18 cellular contexts compared by ENCODE assay signal in the genomic region with DNA sequence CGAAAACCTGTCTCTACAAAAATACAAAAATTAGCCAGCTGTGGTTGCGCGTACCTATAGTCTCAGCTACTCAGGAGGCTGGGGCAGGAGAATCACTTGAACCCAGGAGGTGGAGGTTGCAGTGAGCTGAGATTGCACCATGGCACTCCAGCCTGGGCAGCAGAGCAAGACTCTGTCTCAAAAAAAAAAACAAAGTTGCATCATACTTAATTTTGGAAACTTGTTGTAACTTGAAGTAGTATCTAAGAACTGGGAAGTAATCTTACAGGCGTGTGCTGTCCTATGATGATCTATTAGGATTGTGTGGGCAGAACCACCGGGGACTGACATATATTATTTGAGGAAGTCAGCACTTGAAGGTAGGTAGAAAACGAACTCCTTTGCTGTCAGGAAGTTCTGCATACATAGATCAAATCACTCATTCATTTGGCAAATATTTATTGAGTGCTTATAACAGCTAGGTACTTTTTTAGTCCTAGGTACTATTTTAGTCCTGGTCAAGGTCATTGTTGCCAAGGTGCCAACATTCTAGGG.
DNase-seq lines count a peak whose midpoint lies in the region; ATAC-seq, FAIRE-seq and TF ChIP-seq lines count a peak whose summit lies in the region.
"Had no signal": no experiment of that assay in that cellular context is flagged by ENCODE, and none has a peak within 500 bp of the region (broad histone marks: within the 10 kb centered on the region; RNA-seq: fewer than 3 reads in every experiment).

No MANE protein-coding gene starts in this region.

- H3K9ac ChIP-seq in HepG2 (ENCODE audit: insufficient read depth, low read depth, low read length) (no peak overlapping the region), Karpas-422 (ENCODE audit: low read length) (no peak overlapping the region)
- H3K9ac ChIP-seq: BLaER1 treated with 17β-estradiol and CSF1 and Interleukin-3, amounts not matched to agents 10 nM and 100 nM; GM23248 had no signal

- H3K27ac ChIP-seq in HepG2 (ENCODE audit: extremely low read length, insufficient read depth, low read length): no peak overlapping the region
- H3K27ac ChIP-seq in right lobe of liver: no peak overlapping the region
- no peak overlapping the region for H3K27ac ChIP-seq in Karpas-422 (ENCODE audit: low read length)
- H3K27ac ChIP-seq: BLaER1 treated with 17β-estradiol and CSF1 and Interleukin-3, amounts not matched to agents 10 nM and 100 nM; GM23248 had no signal

- no peak overlapping the region for H3K4me2 ChIP-seq in HepG2 (ENCODE audit: low read depth, low read length)
- H3K4me2 ChIP-seq in Karpas-422 (ENCODE audit: low read depth, low read length, poor library complexity, severe bottlenecking): no peak overlapping the region
- H3K4me2 ChIP-seq: BLaER1 treated with 17β-estradiol and CSF1 and Interleukin-3, amounts not matched to agents 10 nM and 100 nM had no signal

- TF ChIP-seq EP300 in HepG2 (IDR thresholded peaks at IDR 0.05; ENCODE audit: low read depth in 2 of 2, low read length in 2 of 2) (no peak), HepG2 (CRISPR knock-in tag; IDR thresholded peaks at IDR 0.05; ENCODE audit: borderline replicate concordance) (no peak)

- H4K20me1 ChIP-seq in HepG2 (ENCODE audit: insufficient read depth, low read length): no peaks in the 10 kb centered on the region
- H4K20me1 ChIP-seq in Karpas-422 (ENCODE audit: insufficient read depth, low read depth, low read length): no peaks in the 10 kb centered on the region
- H4K20me1 ChIP-seq: BLaER1 treated with 17β-estradiol and CSF1 and Interleukin-3, amounts not matched to agents 10 nM and 100 nM had no signal

- no peaks in the 10 kb centered on the region for H3K27me3 ChIP-seq in HepG2 (ENCODE audit: control insufficient read depth in 1 of 2, insufficient read depth in 2 of 2, low read length in 2 of 2)
- no peaks in the 10 kb centered on the region for H3K27me3 ChIP-seq in right lobe of liver
- no peaks in the 10 kb centered on the region for H3K27me3 ChIP-seq in Karpas-422 (ENCODE audit: low read length)
- H3K27me3 ChIP-seq: BLaER1 treated with 17β-estradiol and CSF1 and Interleukin-3, amounts not matched to agents 10 nM and 100 nM had no signal

- TF ChIP-seq RAD21 in HepG2 (CRISPR knock-in tag; IDR thresholded peaks at IDR 0.05): no peak

- no peak for TF ChIP-seq POLR2A in HepG2 (IDR thresholded peaks at IDR 0.05; ENCODE audit: insufficient read depth in 1 of 2, low read depth in 2 of 2, low read length in 2 of 2)
- no peak for TF ChIP-seq POLR2A in right lobe of liver (IDR thresholded peaks at IDR 0.05)

- FAIRE-seq in HepG2 (lab: Jason Lieb, UNC): no peak
- FAIRE-seq: GM18507, H54, HTR-8/SVneo had no signal

- POLR2A ChIA-PET in HepG2 (lab: Yijun Ruan, JAX): interaction anchor here (0.6 kb wide), 1 partner anchor 98 kb away, joined by 4 read pairs; no protein-coding TSS in a partner anchor

- 59% methylated on average over 6 of the region's 6 CpGs for WGBS in HepG2 (ENCODE audit: low lambda C conversion rate)
- WGBS in right lobe of liver (ENCODE audit: insufficient coverage, low coverage, low lambda C conversion rate, missing lambda C conversion rate): 78% methylated on average over 5 of the region's 6 CpGs

- no peaks in the 10 kb centered on the region for H3K9me2 ChIP-seq in Karpas-422 (replicated peaks; ENCODE audit: insufficient read depth, low read length)

- H3K4me1 ChIP-seq in HepG2 (ENCODE audit: insufficient read depth, low read length) (no peaks in the 10 kb centered on the region), right lobe of liver (no peaks in the 10 kb centered on the region), Karpas-422 (ENCODE audit: low read length) (no peaks in the 10 kb centered on the region)

- CTCF ChIA-PET in HepG2 (lab: Yijun Ruan, JAX; ENCODE audit: low intra/inter-chr PET ratio, low total read pairs): no interaction called here

- DNase-seq in HepG2 (ENCODE audit: low spot score): no peak
- no peak for DNase-seq in right lobe of liver
- peak; percentile 93 for DNase-seq in NOMO-1 treated with DMSO at 0.1 percent for 48 hours (lab: John Stamatoyannopoulos, UW; ENCODE audit: unreplicated experiment)
- peak; percentile 78 for DNase-seq in SKM-1 treated with dmso at 0.1 percent for 144 hours (lab: John Stamatoyannopoulos, UW; ENCODE audit: unreplicated experiment)
- no peak for DNase-seq in ACHN
- no peak for DNase-seq in Karpas-422
- no peak for DNase-seq in NCI-H510A treated with DMSO at 0.1 percent for 48 hours (lab: John Stamatoyannopoulos, UW)
- DNase-seq: 8988T; Calu3; CD4-positive, alpha-beta T cell; DMS 273 treated with DMSO at 0.1 percent for 48 hours; GM23248 had no signal

- H3K4me3 ChIP-seq in HepG2 (replicated peaks in 1 of 3; ENCODE audit: insufficient read depth in 1 of 3, low read depth in 2 of 3, low read length in 3 of 3): no peak overlapping the region
- no peak overlapping the region for H3K4me3 ChIP-seq in right lobe of liver
- no peak overlapping the region for H3K4me3 ChIP-seq in Karpas-422 (ENCODE audit: low read length)
- H3K4me3 ChIP-seq: BLaER1 treated with 17β-estradiol and CSF1 and Interleukin-3, amounts not matched to agents 10 nM and 100 nM; GM23248 had no signal

- ATAC-seq in HepG2 (no peak), right lobe of liver (no peak), HG02798 (IDR thresholded peaks at IDR 0.05; ENCODE audit: poor library complexity, unreplicated experiment) (no peak)
- ATAC-seq: HCT116 had no signal

- H3K36me3 ChIP-seq in HepG2 (replicated peaks in 1 of 2; ENCODE audit: control insufficient read depth in 1 of 2, insufficient read depth in 2 of 2, low read length in 2 of 2): no peaks in the 10 kb centered on the region
- H3K36me3 ChIP-seq in right lobe of liver: no peaks in the 10 kb centered on the region
- H3K36me3 ChIP-seq in Karpas-422 (ENCODE audit: insufficient read depth, low read length): no peaks in the 10 kb centered on the region
- H3K36me3 ChIP-seq: BLaER1 treated with 17β-estradiol and CSF1 and Interleukin-3, amounts not matched to agents 10 nM and 100 nM had no signal

- BruUV-seq in HepG2 (replicated peaks; lab: Mats Ljungman, UMichigan): no TSS peak

- intact Hi-C loops in HepG2 (cut with micrococcal nuclease; ENCODE audit: unreplicated experiment): no loop called here
- intact Hi-C loops in right lobe of liver (cut with DNase I): no loop called here

- in situ Hi-C loops in HepG2 (cut with HindIII; ENCODE audit: extremely low pct_ligation_motif_present, low pct_unique_long_range_greater_than_20kb) (no loop called here), ACHN (cut with HindIII; ENCODE audit: low pct_ligation_motif_present, low pct_unique_long_range_greater_than_20kb, low sequenced_read_pairs) (no loop called here)

- H2AFZ ChIP-seq in HepG2 (ENCODE audit: low read length) (no peak overlapping the region), Karpas-422 (ENCODE audit: low read length) (no peak overlapping the region)
- H2AFZ ChIP-seq: GM23248 had no signal

- H3K79me2 ChIP-seq in HepG2 (ENCODE audit: insufficient read depth, low read length) (no peaks in the 10 kb centered on the region), Karpas-422 (ENCODE audit: low read length) (no peaks in the 10 kb centered on the region)

- no peak for TF ChIP-seq CTCF in HepG2 (CRISPR knock-in tag; IDR thresholded peaks at IDR 0.05)
- TF ChIP-seq CTCF in right lobe of liver (IDR thresholded peaks at IDR 0.05): no peak

- H3K9me3 ChIP-seq in HepG2 (ENCODE audit: low read length): no peaks in the 10 kb centered on the region
- H3K9me3 ChIP-seq in right lobe of liver: no peaks in the 10 kb centered on the region
- peaks cover 33% of the 10 kb centered on the region for H3K9me3 ChIP-seq in Karpas-422 (ENCODE audit: low read length)
- H3K9me3 ChIP-seq: BLaER1 treated with 17β-estradiol and CSF1 and Interleukin-3, amounts not matched to agents 10 nM and 100 nM had no signal

TF ChIP-seq in HepG2, 621 proteins besides CTCF, POLR2A, EP300 and RAD21:
- no peak for TF ChIP-seq ZNF672 (CRISPR knock-in tag; IDR thresholded peaks at IDR 0.05)
- no peak for TF ChIP-seq NAIF1 (CRISPR knock-in tag; IDR thresholded peaks at IDR 0.05; ENCODE audit: borderline replicate concordance)
- TF ChIP-seq, protein P1, sequence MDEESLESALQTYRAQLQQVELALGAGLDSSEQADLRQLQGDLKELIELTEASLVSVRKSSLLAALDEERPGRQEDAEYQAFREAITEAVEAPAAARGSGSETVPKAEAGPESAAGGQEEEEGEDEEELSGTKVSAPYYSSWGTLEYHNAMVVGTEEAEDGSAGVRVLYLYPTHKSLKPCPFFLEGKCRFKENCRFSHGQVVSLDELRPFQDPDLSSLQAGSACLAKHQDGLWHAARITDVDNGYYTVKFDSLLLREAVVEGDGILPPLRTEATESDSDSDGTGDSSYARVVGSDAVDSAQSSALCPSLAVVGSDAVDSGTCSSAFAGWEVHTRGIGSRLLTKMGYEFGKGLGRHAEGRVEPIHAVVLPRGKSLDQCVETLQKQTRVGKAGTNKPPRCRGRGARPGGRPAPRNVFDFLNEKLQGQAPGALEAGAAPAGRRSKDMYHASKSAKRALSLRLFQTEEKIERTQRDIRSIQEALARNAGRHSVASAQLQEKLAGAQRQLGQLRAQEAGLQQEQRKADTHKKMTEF (CRISPR knock-in tag; IDR thresholded peaks at IDR 0.05): no peak
- TF ChIP-seq ZNF44 (CRISPR knock-in tag; IDR thresholded peaks at IDR 0.05): no peak
- TF ChIP-seq ATF7 (IDR thresholded peaks at IDR 0.05): 0 out of 2 replicates have a peak, but pooled peaks have one; percentile 51
- TF ChIP-seq ATF7 (CRISPR knock-in tag; IDR thresholded peaks at IDR 0.05): no peak

Comparison
In these comparisons a context has a peak if more than half of its experiments do, and no peak if none do; other contexts are left out.
1. DNase-seq: peak in NOMO-1 treated with DMSO at 0.1 percent for 48 hours (single experiment) and SKM-1 treated with dmso at 0.1 percent for 144 hours (single experiment); none in HepG2 (single experiment), right lobe of liver (0 of 3), ACHN (single experiment), Karpas-422 (single experiment) and NCI-H510A treated with DMSO at 0.1 percent for 48 hours (single experiment).